2 cellular contexts compared by ENCODE assay signal in genomic region chr17:2852729-2853110, GRCh38.
TF ChIP-seq lines count a peak whose summit lies in the region.

No MANE protein-coding gene starts in this region.

TF ChIP-seq in A549, 52 proteins besides CTCF, POLR2A, EP300 and RAD21:
- TF ChIP-seq MAFK (IDR thresholded peaks at IDR 0.05; ENCODE audit: partially characterized antibody): no peak
- TF ChIP-seq SMC3 (IDR thresholded peaks at IDR 0.05): no peak
- TF ChIP-seq ZFP36 (IDR thresholded peaks at IDR 0.05; ENCODE audit: borderline replicate concordance, partially characterized antibody): no peak
- no peak for TF ChIP-seq MAX (IDR thresholded peaks at IDR 0.05)
- TF ChIP-seq KDM1A (IDR thresholded peaks at IDR 0.05; ENCODE audit: low read depth): no peak

TF ChIP-seq in IMR-90, 13 proteins besides CTCF, POLR2A, EP300 and RAD21:
- no peak for TF ChIP-seq RCOR1 (IDR thresholded peaks at IDR 0.05; ENCODE audit: insufficient replicate concordance, low read length)
- TF ChIP-seq FOS (IDR thresholded peaks at IDR 0.05; ENCODE audit: low read depth, low read length): no peak
- TF ChIP-seq USF2 (IDR thresholded peaks at IDR 0.05; ENCODE audit: low read depth, low read length): no peak
- no peak for TF ChIP-seq BHLHE40 (IDR thresholded peaks at IDR 0.05; ENCODE audit: low read depth, low read length)
- TF ChIP-seq NFE2L2 (IDR thresholded peaks at IDR 0.05; ENCODE audit: low read depth, low read length): no peak
- TF ChIP-seq CEBPB (IDR thresholded peaks at IDR 0.05; ENCODE audit: low read depth, low read length): no peak
- no peak for TF ChIP-seq MAFK (IDR thresholded peaks at IDR 0.05; ENCODE audit: low read depth, low read length)
- no peak for TF ChIP-seq ELK1 (IDR thresholded peaks at IDR 0.05; ENCODE audit: borderline replicate concordance, low read depth, low read length)
- TF ChIP-seq MXI1 (IDR thresholded peaks at IDR 0.05; ENCODE audit: borderline replicate concordance, low read depth, low read length): no peak
- no peak for TF ChIP-seq CHD1 (IDR thresholded peaks at IDR 0.05; ENCODE audit: low read depth, low read length)
